ENCODE assay signal across 11 cellular contexts in the genomic region with DNA sequence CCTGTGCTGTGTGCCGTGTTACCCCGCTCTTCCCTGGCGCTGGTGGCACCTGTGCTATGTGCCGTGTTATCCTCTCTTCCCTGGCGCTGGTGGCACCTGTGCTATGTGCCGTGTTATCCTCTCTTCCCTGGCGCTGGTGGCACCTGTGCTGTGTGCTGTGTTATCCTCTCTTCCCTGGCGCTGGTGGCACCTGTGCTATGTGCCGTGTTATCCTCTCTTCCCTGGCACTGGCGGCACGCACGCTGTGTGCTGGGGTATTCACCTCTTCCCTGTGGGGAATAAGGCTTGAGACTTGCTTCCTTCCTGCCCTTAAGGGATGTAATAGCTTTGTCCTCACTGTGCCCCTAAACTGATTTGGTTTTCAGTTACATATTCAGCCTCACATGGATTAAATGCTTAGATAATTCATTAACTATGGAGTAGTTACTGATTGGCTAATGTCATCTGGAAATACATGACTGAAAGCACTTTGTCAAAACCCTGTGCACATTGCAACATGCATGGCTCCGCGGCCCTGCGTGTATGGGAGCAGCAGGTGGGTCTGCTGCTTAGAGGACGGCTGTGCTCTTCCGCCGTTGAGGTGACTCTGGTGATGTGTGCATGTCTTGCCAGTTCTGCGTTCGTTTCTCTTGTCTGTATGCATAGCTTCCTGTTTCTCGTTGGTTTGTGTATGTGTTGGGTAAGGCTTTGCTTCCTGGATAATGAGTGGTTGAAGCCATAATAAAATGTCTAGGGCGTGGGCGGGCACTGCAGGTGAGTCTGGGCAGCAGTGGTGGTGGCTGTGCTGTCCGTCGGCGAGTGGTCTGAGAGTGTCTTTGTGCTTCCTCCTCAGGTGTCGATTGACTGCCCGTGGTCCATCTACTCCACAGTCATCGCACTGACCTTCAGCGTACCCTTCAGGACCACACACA. TPM values are rescaled to one million over a fixed set of nuclear protein-coding genes. Genes with fewer than 3 reads are reported as not detected.
A peak's percentile ranks its signal among the peaks of the same experiment; 100 is the strongest.
DNase-seq lines count a peak whose midpoint lies in the region; ATAC-seq and TF ChIP-seq lines count a peak whose summit lies in the region.
"Had no signal": no experiment of that assay in that cellular context is flagged by ENCODE, and none has a peak within 500 bp of the region (broad histone marks: within the 10 kb centered on the region; RNA-seq: fewer than 3 reads in every experiment).

No MANE protein-coding gene starts in this region.

- H3K9me3 Mint-ChIP-seq in Caco-2 (ENCODE audit: unreplicated experiment) = no peaks in the 10 kb centered on the region
- no peaks in the 10 kb centered on the region for H3K9me3 Mint-ChIP-seq in activated naive CD4-positive, alpha-beta T cell treated with anti-CD3 and anti-CD28 coated beads, Interleukin-2, amount 10 ng/mL, durations not matched to agents 7 days and 5 days
- H3K9me3 Mint-ChIP-seq in naive thymus-derived CD4-positive, alpha-beta T cell = no peaks in the 10 kb centered on the region

- CTCF ChIA-PET in Caco-2 (lab: Charles Lee) = no interaction called here
- CTCF ChIA-PET in activated naive CD4-positive, alpha-beta T cell treated with anti-CD3 and anti-CD28 coated beads, Interleukin-2, amount 10 ng/mL, durations not matched to agents 7 days and 5 days (lab: Charles Lee) = interaction anchor here (1.3 kb wide), 3 partner anchors 75 to 114 kb away, joined by 4 read pairs; no protein-coding TSS in a partner anchor
- CTCF ChIA-PET in naive thymus-derived CD4-positive, alpha-beta T cell (lab: Charles Lee) = no interaction called here

- intact Hi-C loops in Caco-2 (cut with micrococcal nuclease; ENCODE audit: unreplicated experiment) = no loop called here
- intact Hi-C loops in naive thymus-derived CD4-positive, alpha-beta T cell (cut with micrococcal nuclease) = no loop called here

- H3K4me3 Mint-ChIP-seq in Caco-2 (ENCODE audit: unreplicated experiment) = no peak overlapping the region
- H3K4me3 Mint-ChIP-seq in activated naive CD4-positive, alpha-beta T cell treated with anti-CD3 and anti-CD28 coated beads, Interleukin-2, amount 10 ng/mL, durations not matched to agents 7 days and 5 days = peak overlapping the region; percentile 43
- peak overlapping the region; percentile 60 to 85 (median 79) for H3K4me3 Mint-ChIP-seq in naive thymus-derived CD4-positive, alpha-beta T cell

- POLR2A ChIA-PET in Caco-2 (lab: Charles Lee) = no interaction called here
- POLR2A ChIA-PET in naive thymus-derived CD4-positive, alpha-beta T cell (lab: Charles Lee) = interaction anchor here (0.7 to 1.3 kb wide), 4 partner anchors 9 to 303 kb away, joined by 3 read pairs; no protein-coding TSS in a partner anchor

- DNase-seq in Caco-2 (no peak), pons (ENCODE audit: low spot score) (no peak), NCI-H1417 treated with DMSO at 0.1 percent for 48 hours (lab: John Stamatoyannopoulos, UW) (no peak)
- peak; percentile 69 for DNase-seq in activated naive CD4-positive, alpha-beta T cell treated with anti-CD3 and anti-CD28 coated beads, Interleukin-2, amount 10 ng/mL, durations not matched to agents 7 days and 5 days
- peak in 7 of 9 donors; percentile 64 to 82 (median 77) for DNase-seq in naive thymus-derived CD4-positive, alpha-beta T cell
- DNase-seq: left cardiac atrium had no signal

- H3K27me3 ChIP-seq in Caco-2 (replicated peaks; ENCODE audit: control insufficient read depth, insufficient read depth, low read length) = no peaks in the 10 kb centered on the region
- no peaks in the 10 kb centered on the region for H3K27me3 ChIP-seq in naive thymus-derived CD4-positive, alpha-beta T cell (ENCODE audit: control insufficient read depth in 2 of 2, insufficient read depth in 2 of 2, low read length in 2 of 2)
- H3K27me3 ChIP-seq: breast epithelium had no signal

- no peaks in the 10 kb centered on the region for H3K4me1 ChIP-seq in Caco-2
- H3K4me1 ChIP-seq in naive thymus-derived CD4-positive, alpha-beta T cell (ENCODE audit: control insufficient read depth in 2 of 2, insufficient read depth in 2 of 2, low read length in 2 of 2) = peaks cover 64% of the 10 kb centered on the region in 2 donors
- H3K4me1 ChIP-seq: breast epithelium had no signal

- H3K27me3 Mint-ChIP-seq in Caco-2 (ENCODE audit: insufficient read depth, unreplicated experiment) = no peaks in the 10 kb centered on the region
- no peaks in the 10 kb centered on the region for H3K27me3 Mint-ChIP-seq in activated naive CD4-positive, alpha-beta T cell treated with anti-CD3 and anti-CD28 coated beads, Interleukin-2, amount 10 ng/mL, durations not matched to agents 7 days and 5 days
- no peaks in the 10 kb centered on the region for H3K27me3 Mint-ChIP-seq in naive thymus-derived CD4-positive, alpha-beta T cell

- TF ChIP-seq CTCF in Caco-2 (IDR thresholded peaks at IDR 0.05; ENCODE audit: insufficient read depth in 1 of 2, low read depth in 1 of 2, low read length in 1 of 2, severe bottlenecking in 1 of 2, unreplicated experiment in 1 of 2) = no peak

- peaks cover 14% of the 10 kb centered on the region for H3K4me1 Mint-ChIP-seq in Caco-2 (ENCODE audit: low read depth, unreplicated experiment)
- peaks cover 71% of the 10 kb centered on the region for H3K4me1 Mint-ChIP-seq in activated naive CD4-positive, alpha-beta T cell treated with anti-CD3 and anti-CD28 coated beads, Interleukin-2, amount 10 ng/mL, durations not matched to agents 7 days and 5 days
- peaks cover 53 to 76% (median 70%) of the 10 kb centered on the region in 7 donors for H3K4me1 Mint-ChIP-seq in naive thymus-derived CD4-positive, alpha-beta T cell

- ATAC-seq in HG03354 (IDR thresholded peaks at IDR 0.05; ENCODE audit: poor library complexity, severe bottlenecking, unreplicated experiment) (peak; percentile 69), HG02938 (IDR thresholded peaks at IDR 0.05; ENCODE audit: unreplicated experiment) (no peak), GM18867 (IDR thresholded peaks at IDR 0.05; ENCODE audit: unreplicated experiment) (no peak)
- ATAC-seq in naive thymus-derived CD4-positive, alpha-beta T cell = peak; percentile 90
- ATAC-seq: Panc1 had no signal

- peaks cover 76% of the 10 kb centered on the region for H3K36me3 Mint-ChIP-seq in Caco-2 (ENCODE audit: insufficient read depth, unreplicated experiment)
- H3K36me3 Mint-ChIP-seq in activated naive CD4-positive, alpha-beta T cell treated with anti-CD3 and anti-CD28 coated beads, Interleukin-2, amount 10 ng/mL, durations not matched to agents 7 days and 5 days = peaks cover 78% of the 10 kb centered on the region
- H3K36me3 Mint-ChIP-seq in naive thymus-derived CD4-positive, alpha-beta T cell = peaks cover 7 to 62% (median 32%) of the 10 kb centered on the region in 5 donors

- H3K27ac ChIP-seq in naive thymus-derived CD4-positive, alpha-beta T cell (ENCODE audit: low read depth, low read length) = peak overlapping the region; percentile 86
- H3K27ac ChIP-seq: breast epithelium had no signal

- no peaks in the 10 kb centered on the region for H3K9me3 ChIP-seq in Caco-2
- H3K9me3 ChIP-seq in naive thymus-derived CD4-positive, alpha-beta T cell (ENCODE audit: control insufficient read depth in 2 of 3, low read length in 3 of 3) = no peaks in the 10 kb centered on the region
- H3K9me3 ChIP-seq: breast epithelium had no signal

- no peak overlapping the region for H3K4me3 ChIP-seq in Caco-2 (ENCODE audit: low read depth, low read length)
- peak overlapping the region; percentile 40 for H3K4me3 ChIP-seq in naive thymus-derived CD4-positive, alpha-beta T cell (ENCODE audit: low read length)
- H3K4me3 ChIP-seq: breast epithelium had no signal

- H3K27ac Mint-ChIP-seq in Caco-2 (ENCODE audit: unreplicated experiment) = peak overlapping the region; percentile 81
- H3K27ac Mint-ChIP-seq in activated naive CD4-positive, alpha-beta T cell treated with anti-CD3 and anti-CD28 coated beads, Interleukin-2, amount 10 ng/mL, durations not matched to agents 7 days and 5 days = peak overlapping the region; percentile 97
- peak overlapping the region; percentile 92 to 99 (median 97) for H3K27ac Mint-ChIP-seq in naive thymus-derived CD4-positive, alpha-beta T cell

- BruUV-seq in Caco-2 (replicated peaks; lab: Mats Ljungman, UMichigan) = no TSS peak

- H3K36me3 ChIP-seq in Caco-2 (ENCODE audit: control insufficient read depth, insufficient read depth, low read length) = 0 out of 2 replicates have a peak, but pooled peaks cover 3% of the 10 kb centered on the region
- H3K36me3 ChIP-seq in naive thymus-derived CD4-positive, alpha-beta T cell (ENCODE audit: control insufficient read depth in 2 of 3, insufficient read depth in 3 of 3, low read length in 3 of 3) = peaks cover 0 to 36% (median 7%) of the 10 kb centered on the region in 3 experiments

RNA-seq across cellular contexts. Expression of a gene that starts 17.9 kb away (rescaled TPM):
- 30.6 and 31.8 TPM in 2 replicates for total RNA-seq in Caco-2 (2022)
- 10 to 100 TPM; 12.0 to 42.3 (median 23.0) TPM for total RNA-seq in naive thymus-derived CD4-positive, alpha-beta T cell
- 10 to 100 TPM in 1 of 2 donors, 1 to 10 TPM in 1; 8.7 to 17.9 TPM for polyA plus RNA-seq in naive thymus-derived CD4-positive, alpha-beta T cell

RNA-seq across cellular contexts. Expression of a gene that starts 44.2 kb away (rescaled TPM):
- 59.7 and 67.8 TPM in 2 replicates for total RNA-seq in Caco-2 (2022)
- 10 to 100 TPM; 13.3 to 47.8 (median 46.5) TPM for total RNA-seq in naive thymus-derived CD4-positive, alpha-beta T cell
- polyA plus RNA-seq in naive thymus-derived CD4-positive, alpha-beta T cell = 10 to 100 TPM; 51.2 to 56.8 TPM

Comparison
In these comparisons a context has a peak if more than half of its experiments do, and no peak if none do; other contexts are left out.
1. DNase-seq: peak in activated naive CD4-positive, alpha-beta T cell treated with anti-CD3 and anti-CD28 coated beads, Interleukin-2, amount 10 ng/mL, durations not matched to agents 7 days and 5 days (single experiment) and naive thymus-derived CD4-positive, alpha-beta T cell (7 of 9); none in Caco-2 (0 of 2), pons (single experiment) and NCI-H1417 treated with DMSO at 0.1 percent for 48 hours (single experiment).
2. ATAC-seq: peak in HG03354 (single experiment) and naive thymus-derived CD4-positive, alpha-beta T cell (single experiment); none in HG02938 (single experiment) and GM18867 (single experiment).
3. Peak in every context shown above with its lines, with median percentiles within 50 percentile points of each other: H3K27ac Mint-ChIP-seq.